1 cellular context compared by ENCODE assay signal in the genomic region with DNA sequence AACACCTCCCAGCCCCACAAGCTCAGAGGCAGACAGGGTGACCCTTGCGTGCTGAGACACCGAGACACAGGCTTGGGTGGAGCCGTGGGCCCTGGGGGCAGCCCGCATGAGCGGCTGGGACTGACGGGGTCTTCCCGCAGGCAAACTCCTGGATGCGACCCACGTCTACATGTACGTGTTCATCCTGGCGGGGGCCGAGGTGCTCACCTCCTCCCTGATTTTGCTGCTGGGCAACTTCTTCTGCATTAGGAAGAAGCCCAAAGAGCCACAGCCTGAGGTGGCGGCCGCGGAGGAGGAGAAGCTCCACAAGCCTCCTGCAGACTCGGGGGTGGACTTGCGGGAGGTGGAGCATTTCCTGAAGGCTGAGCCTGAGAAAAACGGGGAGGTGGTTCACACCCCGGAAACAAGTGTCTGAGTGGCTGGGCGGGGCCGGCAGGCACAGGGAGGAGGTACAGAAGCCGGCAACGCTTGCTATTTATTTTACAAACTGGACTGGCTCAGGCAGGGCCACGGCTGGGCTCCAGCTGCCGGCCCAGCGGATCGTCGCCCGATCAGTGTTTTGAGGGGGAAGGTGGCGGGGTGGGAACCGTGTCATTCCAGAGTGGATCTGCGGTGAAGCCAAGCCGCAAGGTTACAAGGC.
TF ChIP-seq lines count a peak whose summit lies in the region.

No MANE protein-coding gene starts in this region.

TF ChIP-seq in K562, 482 proteins besides CTCF, POLR2A, EP300 and RAD21 (continued from another document and continues in another):
- TF ChIP-seq BCLAF1 (IDR thresholded peaks at IDR 0.05; ENCODE audit: borderline replicate concordance in 1 of 2, control insufficient read depth in 1 of 2, low read depth in 2 of 2, low read length in 1 of 2) (no peak), JUND (IDR thresholded peaks at IDR 0.05; ENCODE audit: borderline replicate concordance, low read depth, low read length) (peak; percentile 55; the same call in 1 of the 2 replicates), JUND (tag; IDR thresholded peaks at IDR 0.05; ENCODE audit: borderline replicate concordance, low read depth, low read length) (no peak; the same call in 2 of the 3 replicates), NFYB (IDR thresholded peaks at IDR 0.05; ENCODE audit: extremely low read depth, insufficient read length) (no peak), SAFB2 (IDR thresholded peaks at IDR 0.05; ENCODE audit: borderline replicate concordance, low read depth, low read length, severe bottlenecking) (no peak), ZNF23 (CRISPR knock-in tag; IDR thresholded peaks at IDR 0.05) (no peak), TOE1 (IDR thresholded peaks at IDR 0.05; ENCODE audit: borderline replicate concordance) (0 out of 2 replicates have a peak, but pooled peaks have one; percentile 49), TOE1 (CRISPR knock-in tag; IDR thresholded peaks at IDR 0.05; ENCODE audit: borderline replicate concordance, low read depth) (no peak), EHMT2 (IDR thresholded peaks at IDR 0.05) (no peak), BRD9 (IDR thresholded peaks at IDR 0.05; ENCODE audit: low read depth, partially characterized antibody) (no peak), FOSL1 (tag; conservative IDR thresholded peaks at IDR 0.05) (no peak), HDAC3 (IDR thresholded peaks at IDR 0.05; ENCODE audit: borderline replicate concordance, partially characterized antibody) (no peak), GMEB1 (CRISPR knock-in tag; IDR thresholded peaks at IDR 0.05) (no peak), SUPT5H (IDR thresholded peaks at IDR 0.05) (peak; percentile 69), WHSC1 (IDR thresholded peaks at IDR 0.05; ENCODE audit: low read length) (no peak), ZNF551 (CRISPR knock-in tag; IDR thresholded peaks at IDR 0.05) (no peak), JUNB (CRISPR knock-in tag; conservative IDR thresholded peaks at IDR 0.05) (no peak), NR2C2 (CRISPR knock-in tag; IDR thresholded peaks at IDR 0.05) (no peak), NR2C2 (tag; IDR thresholded peaks at IDR 0.05) (no peak), MAFK (IDR thresholded peaks at IDR 0.05; ENCODE audit: low read length) (no peak), ZNF184 (CRISPR knock-in tag; IDR thresholded peaks at IDR 0.05) (no peak), SP1 (CRISPR knock-in tag; IDR thresholded peaks at IDR 0.05) (peak; percentile 65; the same call in 1 of the 2 replicates), RAD51 (IDR thresholded peaks at IDR 0.05; ENCODE audit: borderline replicate concordance, low read depth) (no peak), RNF219 (CRISPR knock-in tag; IDR thresholded peaks at IDR 0.05) (no peak), SOX6 (IDR thresholded peaks at IDR 0.05) (0 out of 2 replicates have a peak, but pooled peaks have one; percentile 10), CHCHD3 (CRISPR knock-in tag; IDR thresholded peaks at IDR 0.05) (no peak), SLC30A9 (CRISPR knock-in tag; IDR thresholded peaks at IDR 0.05) (no peak), ZBTB11 (CRISPR knock-in tag; IDR thresholded peaks at IDR 0.05) (peak in 1 of 3 experiments; percentile 58; a peak in 2 of 6 replicates), PHF20 (IDR thresholded peaks at IDR 0.05; ENCODE audit: partially characterized antibody) (no peak), SNAPC5 (CRISPR knock-in tag; IDR thresholded peaks at IDR 0.05) (no peak), MBD2 (IDR thresholded peaks at IDR 0.05; ENCODE audit: borderline replicate concordance, low read depth) (no peak), RHOXF2B (CRISPR knock-in tag; conservative IDR thresholded peaks at IDR 0.05) (no peak), ZNF518B (CRISPR knock-in tag; IDR thresholded peaks at IDR 0.05) (no peak)
- TF ChIP-seq, protein P1, sequence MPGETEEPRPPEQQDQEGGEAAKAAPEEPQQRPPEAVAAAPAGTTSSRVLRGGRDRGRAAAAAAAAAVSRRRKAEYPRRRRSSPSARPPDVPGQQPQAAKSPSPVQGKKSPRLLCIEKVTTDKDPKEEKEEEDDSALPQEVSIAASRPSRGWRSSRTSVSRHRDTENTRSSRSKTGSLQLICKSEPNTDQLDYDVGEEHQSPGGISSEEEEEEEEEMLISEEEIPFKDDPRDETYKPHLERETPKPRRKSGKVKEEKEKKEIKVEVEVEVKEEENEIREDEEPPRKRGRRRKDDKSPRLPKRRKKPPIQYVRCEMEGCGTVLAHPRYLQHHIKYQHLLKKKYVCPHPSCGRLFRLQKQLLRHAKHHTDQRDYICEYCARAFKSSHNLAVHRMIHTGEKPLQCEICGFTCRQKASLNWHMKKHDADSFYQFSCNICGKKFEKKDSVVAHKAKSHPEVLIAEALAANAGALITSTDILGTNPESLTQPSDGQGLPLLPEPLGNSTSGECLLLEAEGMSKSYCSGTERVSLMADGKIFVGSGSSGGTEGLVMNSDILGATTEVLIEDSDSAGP (CRISPR knock-in tag; IDR thresholded peaks at IDR 0.05): no peak
- TF ChIP-seq, protein P2, sequence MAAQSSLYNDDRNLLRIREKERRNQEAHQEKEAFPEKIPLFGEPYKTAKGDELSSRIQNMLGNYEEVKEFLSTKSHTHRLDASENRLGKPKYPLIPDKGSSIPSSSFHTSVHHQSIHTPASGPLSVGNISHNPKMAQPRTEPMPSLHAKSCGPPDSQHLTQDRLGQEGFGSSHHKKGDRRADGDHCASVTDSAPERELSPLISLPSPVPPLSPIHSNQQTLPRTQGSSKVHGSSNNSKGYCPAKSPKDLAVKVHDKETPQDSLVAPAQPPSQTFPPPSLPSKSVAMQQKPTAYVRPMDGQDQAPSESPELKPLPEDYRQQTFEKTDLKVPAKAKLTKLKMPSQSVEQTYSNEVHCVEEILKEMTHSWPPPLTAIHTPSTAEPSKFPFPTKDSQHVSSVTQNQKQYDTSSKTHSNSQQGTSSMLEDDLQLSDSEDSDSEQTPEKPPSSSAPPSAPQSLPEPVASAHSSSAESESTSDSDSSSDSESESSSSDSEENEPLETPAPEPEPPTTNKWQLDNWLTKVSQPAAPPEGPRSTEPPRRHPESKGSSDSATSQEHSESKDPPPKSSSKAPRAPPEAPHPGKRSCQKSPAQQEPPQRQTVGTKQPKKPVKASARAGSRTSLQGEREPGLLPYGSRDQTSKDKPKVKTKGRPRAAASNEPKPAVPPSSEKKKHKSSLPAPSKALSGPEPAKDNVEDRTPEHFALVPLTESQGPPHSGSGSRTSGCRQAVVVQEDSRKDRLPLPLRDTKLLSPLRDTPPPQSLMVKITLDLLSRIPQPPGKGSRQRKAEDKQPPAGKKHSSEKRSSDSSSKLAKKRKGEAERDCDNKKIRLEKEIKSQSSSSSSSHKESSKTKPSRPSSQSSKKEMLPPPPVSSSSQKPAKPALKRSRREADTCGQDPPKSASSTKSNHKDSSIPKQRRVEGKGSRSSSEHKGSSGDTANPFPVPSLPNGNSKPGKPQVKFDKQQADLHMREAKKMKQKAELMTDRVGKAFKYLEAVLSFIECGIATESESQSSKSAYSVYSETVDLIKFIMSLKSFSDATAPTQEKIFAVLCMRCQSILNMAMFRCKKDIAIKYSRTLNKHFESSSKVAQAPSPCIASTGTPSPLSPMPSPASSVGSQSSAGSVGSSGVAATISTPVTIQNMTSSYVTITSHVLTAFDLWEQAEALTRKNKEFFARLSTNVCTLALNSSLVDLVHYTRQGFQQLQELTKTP (IDR thresholded peaks at IDR 0.05; ENCODE audit: low read depth in 1 of 2, partially characterized antibody in 2 of 2): peak in 1 of 2 experiments; percentile 29
